Comparison of ENCODE assay signal across 1 cellular context in the genomic region with DNA sequence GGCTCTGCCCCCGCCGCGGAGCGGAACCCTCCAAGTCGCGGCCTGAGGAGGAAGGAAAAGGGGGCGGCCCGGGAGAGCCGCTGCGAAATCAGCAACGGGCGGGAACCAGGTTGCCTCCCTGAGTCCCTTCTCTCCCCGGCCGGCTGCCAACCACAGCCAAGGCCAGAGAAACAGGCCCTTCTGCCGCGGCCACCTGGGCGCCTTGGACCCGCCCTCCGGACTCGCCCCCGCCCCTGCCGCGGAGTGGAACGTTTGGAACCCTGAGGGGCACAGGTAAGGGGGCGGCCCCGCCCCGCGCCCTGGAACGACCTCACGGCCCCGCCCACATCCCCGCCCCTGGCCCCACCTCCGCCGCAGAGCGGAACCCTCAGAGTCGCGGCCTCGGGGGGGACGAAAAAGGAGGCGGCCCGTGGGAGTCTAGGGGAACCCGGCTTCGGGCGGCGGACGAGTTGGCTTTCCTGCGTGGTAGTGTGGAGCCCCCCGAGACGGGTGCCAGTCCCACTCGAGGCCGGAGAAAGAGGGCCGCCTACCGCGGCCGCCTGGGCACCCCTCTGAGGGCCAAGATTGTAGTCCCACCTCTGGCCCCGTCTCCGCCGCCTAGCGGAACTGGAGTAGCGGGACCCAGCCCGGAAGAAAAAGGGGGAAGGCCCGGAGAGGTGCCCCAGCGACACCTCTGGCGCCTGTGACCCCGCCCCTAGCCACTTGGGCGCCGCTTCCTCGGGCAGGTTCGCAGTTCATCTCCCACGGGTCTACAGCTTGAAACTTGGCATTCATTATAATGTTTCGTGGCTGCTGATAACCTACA.
TF ChIP-seq lines count a peak whose summit lies in the region.

No MANE protein-coding gene starts in this region.

TF ChIP-seq in GM12878, 131 proteins besides CTCF, POLR2A, EP300 and RAD21 (continued from another document):
- TF ChIP-seq BHLHE40 (IDR thresholded peaks at IDR 0.05; ENCODE audit: borderline replicate concordance in 1 of 2, low read depth in 2 of 2, low read length in 1 of 2) (peak; percentile 66 to 87; a peak in 3 of 4 replicates), PAX5 (IDR thresholded peaks at IDR 0.05; ENCODE audit: borderline replicate concordance, low read depth, low read length) (no peak)
- TF ChIP-seq, protein P1, sequence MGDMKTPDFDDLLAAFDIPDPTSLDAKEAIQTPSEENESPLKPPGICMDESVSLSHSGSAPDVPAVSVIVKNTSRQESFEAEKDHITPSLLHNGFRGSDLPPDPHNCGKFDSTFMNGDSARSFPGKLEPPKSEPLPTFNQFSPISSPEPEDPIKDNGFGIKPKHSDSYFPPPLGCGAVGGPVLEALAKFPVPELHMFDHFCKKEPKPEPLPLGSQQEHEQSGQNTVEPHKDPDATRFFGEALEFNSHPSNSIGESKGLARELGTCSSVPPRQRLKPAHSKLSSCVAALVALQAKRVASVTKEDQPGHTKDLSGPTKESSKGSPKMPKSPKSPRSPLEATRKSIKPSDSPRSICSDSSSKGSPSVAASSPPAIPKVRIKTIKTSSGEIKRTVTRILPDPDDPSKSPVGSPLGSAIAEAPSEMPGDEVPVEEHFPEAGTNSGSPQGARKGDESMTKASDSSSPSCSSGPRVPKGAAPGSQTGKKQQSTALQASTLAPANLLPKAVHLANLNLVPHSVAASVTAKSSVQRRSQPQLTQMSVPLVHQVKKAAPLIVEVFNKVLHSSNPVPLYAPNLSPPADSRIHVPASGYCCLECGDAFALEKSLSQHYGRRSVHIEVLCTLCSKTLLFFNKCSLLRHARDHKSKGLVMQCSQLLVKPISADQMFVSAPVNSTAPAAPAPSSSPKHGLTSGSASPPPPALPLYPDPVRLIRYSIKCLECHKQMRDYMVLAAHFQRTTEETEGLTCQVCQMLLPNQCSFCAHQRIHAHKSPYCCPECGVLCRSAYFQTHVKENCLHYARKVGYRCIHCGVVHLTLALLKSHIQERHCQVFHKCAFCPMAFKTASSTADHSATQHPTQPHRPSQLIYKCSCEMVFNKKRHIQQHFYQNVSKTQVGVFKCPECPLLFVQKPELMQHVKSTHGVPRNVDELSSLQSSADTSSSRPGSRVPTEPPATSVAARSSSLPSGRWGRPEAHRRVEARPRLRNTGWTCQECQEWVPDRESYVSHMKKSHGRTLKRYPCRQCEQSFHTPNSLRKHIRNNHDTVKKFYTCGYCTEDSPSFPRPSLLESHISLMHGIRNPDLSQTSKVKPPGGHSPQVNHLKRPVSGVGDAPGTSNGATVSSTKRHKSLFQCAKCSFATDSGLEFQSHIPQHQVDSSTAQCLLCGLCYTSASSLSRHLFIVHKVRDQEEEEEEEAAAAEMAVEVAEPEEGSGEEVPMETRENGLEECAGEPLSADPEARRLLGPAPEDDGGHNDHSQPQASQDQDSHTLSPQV (IDR thresholded peaks at IDR 0.05) = no peak
TF ChIP-seq in GM12878: peak in this region for 29.
